22 cellular contexts compared by ENCODE assay signal in genomic region chr18:76997951-76998808, GRCh38.
"Had no signal": no experiment of that assay in that cellular context is flagged by ENCODE, and none has a peak within 500 bp of the region (broad histone marks: within the 10 kb centered on the region; RNA-seq: fewer than 3 reads in every experiment).

No MANE protein-coding gene starts in this region.

- H3K27me3 ChIP-seq: breast epithelium, neural progenitor cell, vagina had no signal

- H3K4me1 Mint-ChIP-seq: activated T-helper 17 cell treated with anti-CD3 and anti-CD28 coated beads, Interleukin-2, amount 50 U/mL, for 72 hours had no signal

- H3K4me1 ChIP-seq: breast epithelium, vagina had no signal

- H3K27ac Mint-ChIP-seq: activated CD4-positive, alpha-beta T cell treated with anti-CD3 and anti-CD28 coated beads, Interleukin-2, amount 10 ng/mL, durations not matched to agents 24 days and 14 days; activated T-helper 17 cell treated with anti-CD3 and anti-CD28 coated beads, Interleukin-2, amount 50 U/mL, for 72 hours; neural progenitor cell; stimulated activated effector memory CD8-positive, alpha-beta T cell treated with anti-CD3 and anti-CD28 coated beads, Interleukin-12 subunit alpha, Interleukin-12 subunit beta, amount 100 ng/mL, for 72 hours; T-cell; T-helper 2 cell treated with Interferon-gamma antibody and Interleukin-4, amounts not matched to agents 5 μg/mL and 100 μg/mL, for 36 hours; type B pancreatic cell had no signal

- H3K27me3 Mint-ChIP-seq: activated naive CD8-positive, alpha-beta T cell treated with anti-CD3 and anti-CD28 coated beads for 36 hours; activated T-helper 17 cell treated with anti-CD3 and anti-CD28 coated beads, Interleukin-2, amount 50 U/mL, for 72 hours; T-cell; type B pancreatic cell had no signal

- H3K36me3 Mint-ChIP-seq: activated naive CD8-positive, alpha-beta T cell treated with anti-CD3 and anti-CD28 coated beads for 36 hours; neural progenitor cell; T-cell; type B pancreatic cell had no signal

- ATAC-seq: activated CD4-positive, CD25-positive, alpha-beta regulatory T cell treated with anti-CD3 and anti-CD28 coated beads, Interleukin-2, amount 50 U/mL, for 24 hours; activated T-helper 17 cell treated with anti-CD3 and anti-CD28 coated beads, Interleukin-2, amount 50 U/mL, for 72 hours; mucosa of descending colon; sciatic nerve; stimulated activated effector memory CD8-positive, alpha-beta T cell treated with anti-CD3 and anti-CD28 coated beads, Interleukin-12 subunit alpha, Interleukin-12 subunit beta, amount 100 ng/mL, for 72 hours; T-cell had no signal

- H3K4me3 Mint-ChIP-seq: activated CD4-positive, alpha-beta T cell treated with anti-CD3 and anti-CD28 coated beads, Interleukin-2, amount 10 ng/mL, durations not matched to agents 24 days and 14 days; activated naive CD8-positive, alpha-beta T cell treated with anti-CD3 and anti-CD28 coated beads for 36 hours; activated T-helper 17 cell treated with anti-CD3 and anti-CD28 coated beads, Interleukin-2, amount 50 U/mL, for 72 hours; neural progenitor cell; stimulated activated effector memory CD8-positive, alpha-beta T cell treated with anti-CD3 and anti-CD28 coated beads, Interleukin-12 subunit alpha, Interleukin-12 subunit beta, amount 100 ng/mL, for 72 hours; T-cell; T-helper 2 cell treated with Interferon-gamma antibody and Interleukin-4, amounts not matched to agents 5 μg/mL and 100 μg/mL, for 36 hours; type B pancreatic cell had no signal

- H3K27ac ChIP-seq: breast epithelium, coronary artery, neural progenitor cell, vagina, VCaP had no signal

- H3K9me3 ChIP-seq: breast epithelium, mucosa of descending colon, vagina had no signal

- H3K36me3 ChIP-seq: breast epithelium, neural progenitor cell, vagina had no signal

- H3K9me3 Mint-ChIP-seq: activated CD4-positive, alpha-beta T cell treated with anti-CD3 and anti-CD28 coated beads, Interleukin-2, amount 10 ng/mL, durations not matched to agents 24 days and 14 days; activated naive CD8-positive, alpha-beta T cell treated with anti-CD3 and anti-CD28 coated beads for 36 hours; activated T-helper 17 cell treated with anti-CD3 and anti-CD28 coated beads, Interleukin-2, amount 50 U/mL, for 72 hours; stimulated activated effector memory CD8-positive, alpha-beta T cell treated with anti-CD3 and anti-CD28 coated beads, Interleukin-12 subunit alpha, Interleukin-12 subunit beta, amount 100 ng/mL, for 72 hours; T-cell; T-helper 2 cell treated with Interferon-gamma antibody and Interleukin-4, amounts not matched to agents 5 μg/mL and 100 μg/mL, for 36 hours; type B pancreatic cell had no signal

- H3K4me3 ChIP-seq: breast epithelium, coronary artery, mucosa of descending colon, neural progenitor cell, vagina had no signal

- DNase-seq: activated CD4-positive, alpha-beta T cell treated with anti-CD3 and anti-CD28 coated beads, Interleukin-2, amount 10 ng/mL, durations not matched to agents 24 days and 14 days; activated naive CD8-positive, alpha-beta T cell treated with anti-CD3 and anti-CD28 coated beads for 36 hours; activated T-cell treated with anti-CD3 and anti-CD28 coated beads, Interleukin-2, amount 50 U/mL, for 1 hour; erythroblast; foreskin melanocyte; hippocampal formation; mesendoderm; mucosa of descending colon; small intestine; stimulated activated CD4-positive, alpha-beta T cell treated with anti-CD3 and anti-CD28 coated beads, Interleukin-2, amount 100 ng/mL, for 24 hours; T-cell had no signal
